8 cellular contexts compared by ENCODE assay signal in the genomic region with DNA sequence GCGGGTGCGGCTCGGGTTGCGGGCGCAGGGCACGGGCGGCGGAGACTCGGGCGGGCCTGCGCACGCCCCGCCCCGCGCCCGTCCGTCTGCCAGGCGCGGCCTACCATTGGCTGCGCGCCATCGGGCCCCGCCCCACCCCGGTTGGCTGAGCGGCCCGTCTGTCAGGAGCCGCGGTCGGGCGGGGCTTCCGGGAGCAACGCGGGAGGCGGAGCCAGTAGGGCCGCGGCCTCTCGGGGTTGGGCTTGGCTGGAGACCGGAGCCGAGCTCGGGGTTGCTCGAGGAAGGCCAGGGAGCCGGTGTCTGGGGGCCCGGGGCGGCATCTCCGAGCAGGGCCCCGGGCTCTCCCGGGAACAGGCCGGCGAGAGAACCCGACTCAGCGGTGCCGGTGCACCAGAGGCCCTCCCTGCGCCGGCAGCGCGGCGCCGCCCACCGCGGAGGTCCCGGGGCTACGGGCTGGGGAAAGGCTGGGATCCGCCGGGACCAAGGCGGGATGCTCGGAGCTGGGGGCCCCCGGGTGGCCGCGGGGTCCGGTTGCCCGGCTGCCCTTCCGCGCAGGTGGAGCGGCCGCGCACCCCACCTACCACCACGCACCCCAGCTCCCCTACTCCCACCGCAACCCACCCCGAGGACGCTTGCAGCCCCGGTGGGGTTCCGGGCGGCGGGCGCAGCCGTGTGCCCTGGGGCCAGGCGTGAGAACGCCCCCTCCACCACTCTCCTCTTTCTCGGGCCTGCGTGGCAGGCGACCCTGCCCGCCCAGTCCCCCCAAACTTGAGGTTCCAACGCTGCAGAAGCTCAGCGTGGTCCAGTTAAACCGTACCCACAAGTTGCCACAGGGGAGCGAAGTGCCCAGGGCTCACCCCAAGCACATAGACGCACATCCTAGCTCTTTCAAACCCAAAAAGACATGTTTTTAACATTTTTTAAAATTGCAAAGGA. TPM values are rescaled to one million over a fixed set of nuclear protein-coding genes. Genes with fewer than 3 reads are reported as not detected.
A peak's percentile ranks its signal among the peaks of the same experiment; 100 is the strongest.
DNase-seq lines count a peak whose midpoint lies in the region; ATAC-seq and TF ChIP-seq lines count a peak whose summit lies in the region.

Gene HRAS (minus strand): TSS at position 58 of the 936 bp plus-strand sequence.

- peak within 1 kb of the TSS; percentile 72 for H3K4me3 ChIP-seq in choroid plexus epithelial cell (ENCODE audit: low read depth, low read length)

- ATAC-seq in HG03439 (IDR thresholded peaks at IDR 0.05; ENCODE audit: unreplicated experiment) (peak; percentile 67), left colon (peak; percentile 79)

- intact Hi-C loops in left colon (cut with DNase I, micrococcal nuclease) = no loop called here

- peak; percentile 100 for DNase-seq in AG20443 (ENCODE audit: low spot score)
- DNase-seq in NCI-H510A treated with DMSO at 0.1 percent for 48 hours (lab: John Stamatoyannopoulos, UW) = peak; percentile 71
- peak; percentile 94 to 96 for DNase-seq in activated CD4-positive, alpha-beta T cell treated with anti-CD3 and anti-CD28 coated beads for 4 hours
- peak; percentile 96 for DNase-seq in choroid plexus epithelial cell (ENCODE audit: low read depth)
- peak; percentile 93 to 96 for DNase-seq in left colon
- DNase-seq in stimulated activated CD4-positive, alpha-beta T cell treated with anti-CD3 and anti-CD28 coated beads, Interleukin-1b, Interleukin-23, amount 100 ng/mL, for 4 hours (ENCODE audit: low read depth in 2 of 2) = peak; percentile 93 to 97

- TF ChIP-seq CTCF in choroid plexus epithelial cell (conservative IDR thresholded peaks at IDR 0.05; ENCODE audit: low read depth, low read length) = no peak

- TF ChIP-seq POLR2A in GM19193 (IDR thresholded peaks at IDR 0.05; ENCODE audit: extremely low read depth, insufficient read depth, insufficient read length) = peak; percentile 71

RNA-seq across cellular contexts. Expression of gene HRAS, which starts in this region (rescaled TPM):
- total RNA-seq in left colon = 10 to 100 TPM; 42.3 to 58.1 TPM

Comparison
In these comparisons a context has a peak if more than half of its experiments do, and no peak if none do; other contexts are left out.
1. Peak in every context shown above with its lines: DNase-seq, ATAC-seq and H3K4me3 ChIP-seq.